11 cellular contexts compared by ENCODE assay signal in genomic region chr1:9375912-9376311, GRCh38.
DNase-seq lines count a peak whose midpoint lies in the region; ATAC-seq and TF ChIP-seq lines count a peak whose summit lies in the region.
"Had no signal": no experiment of that assay in that cellular context is flagged by ENCODE, and none has a peak within 500 bp of the region (broad histone marks: within the 10 kb centered on the region; RNA-seq: fewer than 3 reads in every experiment).

No MANE protein-coding gene starts in this region.

- H3K4me1 ChIP-seq in right atrium auricular region (peaks cover 0 to 69% of the 10 kb centered on the region in 2 donors), upper lobe of left lung (peaks cover 13 to 59% (median 27%) of the 10 kb centered on the region in 4 donors)

- no peak for TF ChIP-seq EP300 in upper lobe of left lung (IDR thresholded peaks at IDR 0.05)

- no peak overlapping the region for H3K4me3 Mint-ChIP-seq in chondrocyte (ENCODE audit: unreplicated experiment)
- H3K4me3 Mint-ChIP-seq: activated naive CD4-positive, alpha-beta T cell treated with anti-CD3 and anti-CD28 coated beads for 36 hours had no signal

- DNase-seq in chondrocyte (ENCODE audit: low spot score): no peak
- no peak for DNase-seq in right atrium auricular region (ENCODE audit: low spot score)
- peak; percentile 92 for DNase-seq in posterior vena cava (ENCODE audit: low spot score)
- DNase-seq in upper lobe of left lung: peak in 1 of 2 donors; percentile 80
- DNase-seq in dermis blood vessel endothelial cell: no peak
- DNase-seq in activated CD4-positive, CD25-positive, alpha-beta regulatory T cell (lab: John Stamatoyannopoulos, UW): no peak
- DNase-seq: activated naive CD4-positive, alpha-beta T cell treated with anti-CD3 and anti-CD28 coated beads for 36 hours; NCI-H1417; NCI-H526 treated with DMSO at 0.1 percent for 48 hours; occipital lobe had no signal

- H3K36me3 ChIP-seq in right atrium auricular region (no peaks in the 10 kb centered on the region), upper lobe of left lung (no peaks in the 10 kb centered on the region)

- H3K27ac Mint-ChIP-seq in chondrocyte (ENCODE audit: unreplicated experiment): peak overlapping the region; percentile 95
- H3K27ac Mint-ChIP-seq: activated naive CD4-positive, alpha-beta T cell treated with anti-CD3 and anti-CD28 coated beads for 36 hours had no signal

- peaks cover 13% of the 10 kb centered on the region for H3K36me3 Mint-ChIP-seq in chondrocyte (ENCODE audit: low read depth)

- TF ChIP-seq CTCF in chondrocyte (IDR thresholded peaks at IDR 0.05): no peak
- TF ChIP-seq CTCF in right atrium auricular region (IDR thresholded peaks at IDR 0.05): no peak
- no peak for TF ChIP-seq CTCF in upper lobe of left lung (IDR thresholded peaks at IDR 0.05)

- ATAC-seq in upper lobe of left lung (ENCODE audit: low FRiP score in 2 of 2) (peak in 1 of 2 donors; percentile 56), GM18867 (IDR thresholded peaks at IDR 0.05; ENCODE audit: unreplicated experiment) (no peak)

- H3K27ac ChIP-seq in right atrium auricular region (peak overlapping the region; percentile 75 to 81), upper lobe of left lung (peak overlapping the region; percentile 35 to 79 (median 66))

- H3K27me3 ChIP-seq in right atrium auricular region: no peaks in the 10 kb centered on the region
- H3K27me3 ChIP-seq in upper lobe of left lung: no peaks in the 10 kb centered on the region

- no peaks in the 10 kb centered on the region for H3K27me3 Mint-ChIP-seq in chondrocyte (ENCODE audit: low read depth)

- TF ChIP-seq POLR2A in upper lobe of left lung (IDR thresholded peaks at IDR 0.05): no peak

- H3K9me3 ChIP-seq in right atrium auricular region (no peaks in the 10 kb centered on the region), upper lobe of left lung (no peaks in the 10 kb centered on the region)

- no peaks in the 10 kb centered on the region for H3K9me3 Mint-ChIP-seq in chondrocyte (ENCODE audit: low read depth)
- H3K9me3 Mint-ChIP-seq: activated naive CD4-positive, alpha-beta T cell treated with anti-CD3 and anti-CD28 coated beads for 36 hours had no signal

- 70 to 92% methylated on average over 11 to 15 of the region's 15 CpGs for WGBS in upper lobe of left lung, 2 donors

- H3K4me3 ChIP-seq in right atrium auricular region (no peak overlapping the region), upper lobe of left lung (no peak overlapping the region)

- H3K4me1 Mint-ChIP-seq in chondrocyte (ENCODE audit: low read depth): peaks cover 80% of the 10 kb centered on the region

- intact Hi-C loops in posterior vena cava (cut with DNase I): loop anchor here in 1 of 2 donors (5.0 kb wide), 1 partner anchor 84 kb away; the partner anchor contains the start of gene SPSB1
